ENCODE assay signal across 11 cellular contexts in the genomic region with DNA sequence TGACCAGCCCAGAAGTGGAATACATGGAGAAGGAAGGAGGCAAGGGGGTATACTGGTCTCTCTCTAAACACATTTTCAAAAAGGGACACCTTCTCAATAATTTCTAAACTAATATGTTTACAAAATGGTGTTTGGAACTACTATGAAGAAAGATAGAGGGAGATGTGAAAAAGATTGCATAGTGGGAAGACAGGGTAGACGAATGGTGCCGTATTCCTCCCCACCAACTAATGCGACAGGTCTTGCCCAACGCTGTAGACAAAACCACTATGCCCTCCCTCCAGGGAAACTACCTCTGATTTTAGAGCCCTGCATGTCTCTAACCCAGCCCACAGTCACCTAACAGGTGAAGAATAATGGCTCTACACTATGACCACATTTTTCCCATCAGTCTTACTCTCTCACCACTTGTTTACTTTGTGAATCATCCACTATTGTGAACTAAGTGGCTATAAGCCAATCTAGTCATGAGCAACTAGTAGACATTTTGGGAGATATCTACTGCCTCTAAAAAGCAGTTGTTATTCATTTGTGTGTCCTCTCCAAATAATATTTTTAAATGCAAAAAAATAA.
A peak's percentile ranks its signal among the peaks of the same experiment; 100 is the strongest.
DNase-seq lines count a peak whose midpoint lies in the region; ATAC-seq, FAIRE-seq and TF ChIP-seq lines count a peak whose summit lies in the region.
"Had no signal": no experiment of that assay in that cellular context is flagged by ENCODE, and none has a peak within 500 bp of the region (broad histone marks: within the 10 kb centered on the region; RNA-seq: fewer than 3 reads in every experiment).

No MANE protein-coding gene starts in this region.

- no peak for TF ChIP-seq EP300 in HepG2 (IDR thresholded peaks at IDR 0.05; ENCODE audit: low read depth in 2 of 2, low read length in 2 of 2)
- TF ChIP-seq EP300 in HepG2 (CRISPR knock-in tag; IDR thresholded peaks at IDR 0.05; ENCODE audit: borderline replicate concordance) = no peak

- in situ Hi-C loops in astrocyte of the cerebellum (cut with HindIII; ENCODE audit: low sequenced_read_pairs) (no loop called here), HepG2 (cut with HindIII; ENCODE audit: extremely low pct_ligation_motif_present, low pct_unique_long_range_greater_than_20kb) (no loop called here)

- H3K27ac ChIP-seq in HepG2 (ENCODE audit: extremely low read length, insufficient read depth, low read length) (no peak overlapping the region), heart left ventricle (no peak overlapping the region)

- intact Hi-C loops in HepG2 (cut with micrococcal nuclease; ENCODE audit: unreplicated experiment) (no loop called here), heart left ventricle (cut with DNase I) (no loop called here)

- H3K4me1 ChIP-seq in HepG2 (ENCODE audit: insufficient read depth, low read length) (no peaks in the 10 kb centered on the region), heart left ventricle (no peaks in the 10 kb centered on the region)
- H3K4me1 ChIP-seq: Caco-2 had no signal

- H3K4me3 ChIP-seq in astrocyte of the cerebellum (ENCODE audit: low read depth, low read length) = no peak overlapping the region
- H3K4me3 ChIP-seq in HepG2 (replicated peaks in 1 of 3; ENCODE audit: insufficient read depth in 1 of 3, low read depth in 2 of 3, low read length in 3 of 3) = no peak overlapping the region
- no peak overlapping the region for H3K4me3 ChIP-seq in heart left ventricle

- H3K36me3 ChIP-seq in HepG2 (replicated peaks in 1 of 2; ENCODE audit: control insufficient read depth in 1 of 2, insufficient read depth in 2 of 2, low read length in 2 of 2) (no peaks in the 10 kb centered on the region), heart left ventricle (no peaks in the 10 kb centered on the region)

- H3K9me3 ChIP-seq in HepG2 (ENCODE audit: low read length) (no peaks in the 10 kb centered on the region), heart left ventricle (no peaks in the 10 kb centered on the region)
- H3K9me3 ChIP-seq: Caco-2 had no signal

- BruUV-seq in HepG2 (replicated peaks; lab: Mats Ljungman, UMichigan) = no TSS peak

- CTCF ChIA-PET in HepG2 (lab: Yijun Ruan, JAX; ENCODE audit: low intra/inter-chr PET ratio, low total read pairs) = no interaction called here

- no peak overlapping the region for H3K4me2 ChIP-seq in HepG2 (ENCODE audit: low read depth, low read length)

- POLR2A ChIA-PET in HepG2 (lab: Yijun Ruan, JAX) = no interaction called here

- TF ChIP-seq POLR2A in HepG2 (IDR thresholded peaks at IDR 0.05; ENCODE audit: insufficient read depth in 1 of 2, low read depth in 2 of 2, low read length in 2 of 2) = no peak
- no peak for TF ChIP-seq POLR2A in heart left ventricle (IDR thresholded peaks at IDR 0.05)

- TF ChIP-seq CTCF in astrocyte of the cerebellum (IDR thresholded peaks at IDR 0.05; ENCODE audit: low read depth, low read length, missing control alignments) = no peak
- no peak for TF ChIP-seq CTCF in HepG2 (CRISPR knock-in tag; IDR thresholded peaks at IDR 0.05)
- TF ChIP-seq CTCF in heart left ventricle (IDR thresholded peaks at IDR 0.05) = no peak
- no peak for TF ChIP-seq CTCF in omental fat pad (IDR thresholded peaks at IDR 0.05)

- H4K20me1 ChIP-seq in HepG2 (ENCODE audit: insufficient read depth, low read length) = no peaks in the 10 kb centered on the region

- H2AFZ ChIP-seq in HepG2 (ENCODE audit: low read length) = no peak overlapping the region

- H3K79me2 ChIP-seq in HepG2 (ENCODE audit: insufficient read depth, low read length) = no peaks in the 10 kb centered on the region

- DNase-seq in DMS53 treated with DMSO at 0.1 percent for 48 hours (lab: John Stamatoyannopoulos, UW; ENCODE audit: unreplicated experiment) (peak; percentile 61), LoVo (ENCODE audit: low spot score) (peak; percentile 75), astrocyte of the cerebellum (ENCODE audit: low read depth) (peak; percentile 59), HepG2 (ENCODE audit: low spot score) (peak; percentile 28), heart left ventricle (no peak), ureter (ENCODE audit: low spot score) (no peak), omental fat pad (ENCODE audit: low spot score) (no peak)
- DNase-seq in activated CD4-positive, alpha-beta T cell treated with anti-CD3 and anti-CD28 coated beads, Interleukin-2, amount 50 U/mL, for 48 hours = no peak
- DNase-seq: H9, RPMI8226 had no signal

- no peak for ATAC-seq in HepG2
- no peak for ATAC-seq in heart left ventricle
- no peak for ATAC-seq in omental fat pad (ENCODE audit: low FRiP score)

- no peak for FAIRE-seq in HepG2 (lab: Jason Lieb, UNC)

- WGBS in HepG2 (ENCODE audit: low lambda C conversion rate) = 28% methylated on average over 4 of the region's 4 CpGs
- WGBS in heart left ventricle, 4 donors = 93 to 98% (median 95%) methylated on average over 4 of the region's 4 CpGs

- H3K27me3 ChIP-seq in HepG2 (ENCODE audit: control insufficient read depth in 1 of 2, insufficient read depth in 2 of 2, low read length in 2 of 2) (no peaks in the 10 kb centered on the region), heart left ventricle (no peaks in the 10 kb centered on the region)

- no peak overlapping the region for H3K9ac ChIP-seq in HepG2 (ENCODE audit: insufficient read depth, low read depth, low read length)

- TF ChIP-seq RAD21 in HepG2 (CRISPR knock-in tag; IDR thresholded peaks at IDR 0.05) = no peak

TF ChIP-seq in HepG2, 621 proteins besides CTCF, POLR2A, EP300 and RAD21:
- TF ChIP-seq JUND (CRISPR knock-in tag; IDR thresholded peaks at IDR 0.05) = 0 out of 2 replicates have a peak, but pooled peaks have one; percentile 41
- peak; percentile 68 for TF ChIP-seq FOSL2 (CRISPR knock-in tag; IDR thresholded peaks at IDR 0.05)
- TF ChIP-seq KMT2B (CRISPR knock-in tag; IDR thresholded peaks at IDR 0.05) = no peak
- TF ChIP-seq FOXA1 (IDR thresholded peaks at IDR 0.05) = no peak
- peak; percentile 63; the same call in 1 of the 2 replicates for TF ChIP-seq FOXA1 (CRISPR knock-in tag; IDR thresholded peaks at IDR 0.05)
- no peak for TF ChIP-seq TOPORS (CRISPR knock-in tag; IDR thresholded peaks at IDR 0.05)
- peak; percentile 59; the same call in 1 of the 2 replicates for TF ChIP-seq FOSL1 (CRISPR knock-in tag; IDR thresholded peaks at IDR 0.05; ENCODE audit: borderline replicate concordance)
- TF ChIP-seq ZNF292 (CRISPR knock-in tag; IDR thresholded peaks at IDR 0.05; ENCODE audit: borderline replicate concordance, low read depth) = no peak
- TF ChIP-seq, protein P1, sequence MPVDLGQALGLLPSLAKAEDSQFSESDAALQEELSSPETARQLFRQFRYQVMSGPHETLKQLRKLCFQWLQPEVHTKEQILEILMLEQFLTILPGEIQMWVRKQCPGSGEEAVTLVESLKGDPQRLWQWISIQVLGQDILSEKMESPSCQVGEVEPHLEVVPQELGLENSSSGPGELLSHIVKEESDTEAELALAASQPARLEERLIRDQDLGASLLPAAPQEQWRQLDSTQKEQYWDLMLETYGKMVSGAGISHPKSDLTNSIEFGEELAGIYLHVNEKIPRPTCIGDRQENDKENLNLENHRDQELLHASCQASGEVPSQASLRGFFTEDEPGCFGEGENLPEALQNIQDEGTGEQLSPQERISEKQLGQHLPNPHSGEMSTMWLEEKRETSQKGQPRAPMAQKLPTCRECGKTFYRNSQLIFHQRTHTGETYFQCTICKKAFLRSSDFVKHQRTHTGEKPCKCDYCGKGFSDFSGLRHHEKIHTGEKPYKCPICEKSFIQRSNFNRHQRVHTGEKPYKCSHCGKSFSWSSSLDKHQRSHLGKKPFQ (CRISPR knock-in tag; IDR thresholded peaks at IDR 0.05; ENCODE audit: insufficient replicate concordance) = no peak
- peak; percentile 69 for TF ChIP-seq FOXA3 (CRISPR knock-in tag; IDR thresholded peaks at IDR 0.05)

Comparison
In these comparisons a context has a peak if more than half of its experiments do, and no peak if none do; other contexts are left out.
1. DNase-seq: peak in DMS53 treated with DMSO at 0.1 percent for 48 hours (single experiment), LoVo (single experiment), astrocyte of the cerebellum (single experiment) and HepG2 (single experiment); none in heart left ventricle (0 of 5), ureter (single experiment), omental fat pad (single experiment) and activated CD4-positive, alpha-beta T cell treated with anti-CD3 and anti-CD28 coated beads, Interleukin-2, amount 50 U/mL, for 48 hours (0 of 2).